23 cellular contexts compared by ENCODE assay signal in genomic region chr19:34788074-34788473, GRCh38.
"Had no signal": no experiment of that assay in that cellular context is flagged by ENCODE, and none has a peak within 500 bp of the region (broad histone marks: within the 10 kb centered on the region; RNA-seq: fewer than 3 reads in every experiment).

No MANE protein-coding gene starts in this region.

- DNase-seq: activated CD4-positive, alpha-beta memory T cell treated with anti-CD3 and anti-CD28 coated beads, Interleukin-2, amount 10 ng/mL, durations not matched to agents 7 days and 5 days; activated CD4-positive, alpha-beta T cell treated with anti-CD3 and anti-CD28 coated beads, Interleukin-2, amount 50 U/mL, for 1 hour; activated CD4-positive, CD25-positive, alpha-beta regulatory T cell; activated gamma-delta T cell; activated naive CD4-positive, alpha-beta T cell treated with anti-CD3 and anti-CD28 coated beads for 36 hours; activated naive CD8-positive, alpha-beta T cell treated with anti-CD3 and anti-CD28 coated beads for 36 hours; activated T-cell treated with anti-CD3 and anti-CD28 coated beads for 4 hours; activated T-cell treated with anti-CD3 and anti-CD28 coated beads, Interleukin-2, amount 50 U/mL, for 48 hours; caudate nucleus; colonic mucosa; MG63; NCI-H1105 treated with DMSO at 0.1 percent for 48 hours; NCI-H1436 treated with DMSO at 0.1 percent for 48 hours; NCI-H187; NCI-H2081; NCI-H510A treated with DMSO at 0.1 percent for 48 hours; NCI-H69; NK-92 treated with Interleukin-12 subunit alpha and Interleukin-12 subunit beta, amount 100 ng/mL, for 24 hours; Right ventricle myocardium superior; T-helper 17 cell; T-helper 9 cell had no signal

- ATAC-seq: activated T-helper 17 cell treated with anti-CD3 and anti-CD28 coated beads, Interleukin-2, amount 50 U/mL, for 72 hours; Panc1; T-helper 17 cell had no signal
